ENCODE assay signal across 8 cellular contexts in genomic region chr6:154683756-154684523, GRCh38.
A peak's percentile ranks its signal among the peaks of the same experiment; 100 is the strongest.
DNase-seq lines count a peak whose midpoint lies in the region; ATAC-seq and TF ChIP-seq lines count a peak whose summit lies in the region.

No MANE protein-coding gene starts in this region.

- peak; percentile 42 for DNase-seq in HCEC 1CT
- peak; percentile 21 for DNase-seq in MM.1S
- DNase-seq in dedifferentiated amniotic fluid mesenchymal stem cell (ENCODE audit: extremely low spot score), result peak; percentile 28
- DNase-seq in NCI-H2171 (lab: John Stamatoyannopoulos, UW), result no peak
- DNase-seq in NCI-H82 (lab: John Stamatoyannopoulos, UW), result no peak
- DNase-seq in stimulated activated CD4-positive, alpha-beta T cell treated with anti-CD3 and anti-CD28 coated beads, Interleukin-15, amount 100 ng/mL, for 24 hours, result no peak
- no peak for DNase-seq in substantia nigra (lab: John Stamatoyannopoulos, UW)

- no peaks in the 10 kb centered on the region for H3K4me1 ChIP-seq in MM.1S (ENCODE audit: low read length)

- no peak for TF ChIP-seq CTCF in MM.1S (IDR thresholded peaks at IDR 0.05; ENCODE audit: low read length)

- no peaks in the 10 kb centered on the region for H3K36me3 ChIP-seq in MM.1S (replicated peaks; ENCODE audit: insufficient read depth, low read length)

- H3K27me3 ChIP-seq in MM.1S (replicated peaks; ENCODE audit: insufficient read depth, low read length), result peaks cover 20% of the 10 kb centered on the region

- no peak overlapping the region for H3K9ac ChIP-seq in MM.1S (ENCODE audit: low read length)

- peak; percentile 95 for ATAC-seq in GM18511 (IDR thresholded peaks at IDR 0.05; ENCODE audit: unreplicated experiment)

- H3K9me2 ChIP-seq in MM.1S (replicated peaks; ENCODE audit: insufficient read depth, low read length), result no peaks in the 10 kb centered on the region

- no peaks in the 10 kb centered on the region for H3K9me3 ChIP-seq in MM.1S (replicated peaks; ENCODE audit: insufficient read depth, low read length)

- no peaks in the 10 kb centered on the region for H3F3A ChIP-seq in MM.1S (ENCODE audit: insufficient read depth, low read length)

- H3K4me2 ChIP-seq in MM.1S (ENCODE audit: low read depth, low read length), result no peak overlapping the region

- H3K4me3 ChIP-seq in MM.1S (ENCODE audit: low read length), result no peak overlapping the region

- no peaks in the 10 kb centered on the region for H3K79me2 ChIP-seq in MM.1S (ENCODE audit: low read length)

- H4K20me1 ChIP-seq in MM.1S (ENCODE audit: insufficient read depth, low read length), result no peaks in the 10 kb centered on the region

- H3K27ac ChIP-seq in MM.1S (ENCODE audit: low read length) (no peak overlapping the region), substantia nigra (ENCODE audit: low read depth, low read length, poor library complexity, severe bottlenecking) (no peak overlapping the region)

- H2AFZ ChIP-seq in MM.1S (ENCODE audit: low read length), result no peak overlapping the region

Comparison
In these comparisons a context has a peak if more than half of its experiments do, and no peak if none do; other contexts are left out.
1. DNase-seq: peak in HCEC 1CT (single experiment), MM.1S (single experiment) and dedifferentiated amniotic fluid mesenchymal stem cell (single experiment); none in NCI-H2171 (single experiment), NCI-H82 (single experiment), stimulated activated CD4-positive, alpha-beta T cell treated with anti-CD3 and anti-CD28 coated beads, Interleukin-15, amount 100 ng/mL, for 24 hours (single experiment) and substantia nigra (0 of 49).